In genomic region chr6:53466257-53466656, GRCh38 we compare ENCODE assay signal across 1 cellular context.
TF ChIP-seq lines count a peak whose summit lies in the region.

No MANE protein-coding gene starts in this region.

TF ChIP-seq in HepG2, 621 proteins besides CTCF, POLR2A, EP300 and RAD21 (continued from another document):
- no peak for TF ChIP-seq CSRNP2 (CRISPR knock-in tag; conservative IDR thresholded peaks at IDR 0.05; ENCODE audit: low read depth)
- TF ChIP-seq SMARCE1 (IDR thresholded peaks at IDR 0.05; ENCODE audit: borderline replicate concordance): no peak
- no peak for TF ChIP-seq ZNF609 (CRISPR knock-in tag; IDR thresholded peaks at IDR 0.05; ENCODE audit: borderline replicate concordance)
- no peak for TF ChIP-seq ETV5 (CRISPR knock-in tag; IDR thresholded peaks at IDR 0.05; ENCODE audit: borderline replicate concordance)
- no peak for TF ChIP-seq ZNF235 (CRISPR knock-in tag; IDR thresholded peaks at IDR 0.05; ENCODE audit: borderline replicate concordance)
- no peak for TF ChIP-seq KIAA2018 (CRISPR knock-in tag; IDR thresholded peaks at IDR 0.05; ENCODE audit: borderline replicate concordance)
- no peak for TF ChIP-seq ZNF24 (IDR thresholded peaks at IDR 0.05)
- no peak for TF ChIP-seq ZNF496 (CRISPR knock-in tag; IDR thresholded peaks at IDR 0.05; ENCODE audit: insufficient replicate concordance)
- no peak for TF ChIP-seq ZNF883 (CRISPR knock-in tag; IDR thresholded peaks at IDR 0.05; ENCODE audit: not compliant biosample characterization)
